17 cellular contexts compared by ENCODE assay signal in the genomic region with DNA sequence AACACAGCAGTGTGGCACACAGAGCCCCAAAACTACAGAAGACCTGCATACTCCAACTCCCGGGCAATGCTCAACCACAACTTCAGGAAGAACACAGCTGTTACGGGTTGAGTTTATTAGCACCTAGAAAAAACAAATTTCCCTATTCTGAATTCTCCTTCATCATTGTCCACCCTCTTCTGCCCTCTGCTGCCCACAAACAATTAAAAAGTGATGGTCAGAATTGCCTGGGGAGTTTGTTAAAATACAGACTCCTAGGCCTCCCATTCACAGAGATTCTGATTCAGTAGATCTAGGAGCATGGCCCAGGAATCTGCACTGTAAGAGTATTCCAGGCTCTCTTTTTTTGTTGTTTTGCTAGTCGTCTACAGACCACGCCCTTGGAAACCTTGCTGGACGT.
DNase-seq lines count a peak whose midpoint lies in the region; ATAC-seq and TF ChIP-seq lines count a peak whose summit lies in the region.
"Had no signal": no experiment of that assay in that cellular context is flagged by ENCODE, and none has a peak within 500 bp of the region (broad histone marks: within the 10 kb centered on the region; RNA-seq: fewer than 3 reads in every experiment).

No MANE protein-coding gene starts in this region.

- H3K9ac ChIP-seq in GM23248: no peak overlapping the region
- no peak overlapping the region for H3K9ac ChIP-seq in liver (ENCODE audit: low read depth in 1 of 2, low read length in 2 of 2)

- H3K4me3 ChIP-seq in GM23248 (no peak overlapping the region), choroid plexus epithelial cell (ENCODE audit: low read depth, low read length) (no peak overlapping the region), liver (ENCODE audit: low read depth in 1 of 3, low read length in 3 of 3) (no peak overlapping the region), ovary (no peak overlapping the region)

- TF ChIP-seq EP300 in ovary (IDR thresholded peaks at IDR 0.05): no peak

- peak; percentile 70 to 73 for TF ChIP-seq RAD21 in liver (IDR thresholded peaks at IDR 0.05)

- H3K9me3 ChIP-seq in GM23248 (ENCODE audit: low read depth): no peaks in the 10 kb centered on the region
- H3K9me3 ChIP-seq in liver (ENCODE audit: control insufficient read depth in 4 of 4, low read length in 3 of 4): no peaks in the 10 kb centered on the region
- H3K9me3 ChIP-seq in ovary: no peaks in the 10 kb centered on the region

- no peak overlapping the region for H2AFZ ChIP-seq in GM23248

- H3K4me1 ChIP-seq in GM23248 (ENCODE audit: insufficient read depth) (no peaks in the 10 kb centered on the region), liver (ENCODE audit: control insufficient read depth in 4 of 4, insufficient read depth in 4 of 4, low read length in 3 of 4) (peaks cover 0 to 16% (median 12%) of the 10 kb centered on the region in 4 donors), ovary (ENCODE audit: insufficient read depth) (no peaks in the 10 kb centered on the region)

- no peaks in the 10 kb centered on the region for H3K4me1 Mint-ChIP-seq in stimulated activated effector memory CD8-positive, alpha-beta T cell treated with anti-CD3 and anti-CD28 coated beads, Interleukin-12 subunit alpha, Interleukin-12 subunit beta, amount 100 ng/mL, for 72 hours
- H3K4me1 Mint-ChIP-seq: activated CD4-positive, alpha-beta T cell treated with anti-CD3 and anti-CD28 coated beads, Interleukin-2, amount 10 ng/mL, durations not matched to agents 7 days and 5 days; mesothelial cell of epicardium; stimulated activated memory B cell treated with anti-CD40 and anti-IgM and Interleukin-4, amounts not matched to agents 10 μg/mL and 1 μg/mL and 100 μg/mL, for 72 hours had no signal

- TF ChIP-seq CTCF in LNCAP (IDR thresholded peaks at IDR 0.05): peak; percentile 52
- TF ChIP-seq CTCF in choroid plexus epithelial cell (conservative IDR thresholded peaks at IDR 0.05; ENCODE audit: low read depth, low read length): peak; percentile 45
- peak; percentile 26 for TF ChIP-seq CTCF in liver (IDR thresholded peaks at IDR 0.05; ENCODE audit: low read depth, low read length, missing input control)
- TF ChIP-seq CTCF in ovary (IDR thresholded peaks at IDR 0.05): no peak

- in situ Hi-C loops in GM23248 (cut with MboI): no loop called here

- no peaks in the 10 kb centered on the region for H3K9me3 Mint-ChIP-seq in stimulated activated effector memory CD8-positive, alpha-beta T cell treated with anti-CD3 and anti-CD28 coated beads, Interleukin-12 subunit alpha, Interleukin-12 subunit beta, amount 100 ng/mL, for 72 hours
- H3K9me3 Mint-ChIP-seq: stimulated activated memory B cell treated with anti-CD40 and anti-IgM and Interleukin-4, amounts not matched to agents 10 μg/mL and 1 μg/mL and 100 μg/mL, for 72 hours had no signal

- H3K36me3 ChIP-seq in GM23248 (ENCODE audit: low read depth) (no peaks in the 10 kb centered on the region), liver (ENCODE audit: control insufficient read depth in 4 of 4, insufficient read depth in 3 of 4, low read depth in 1 of 4, low read length in 3 of 4) (no peaks in the 10 kb centered on the region), ovary (no peaks in the 10 kb centered on the region)

- H3K79me2 ChIP-seq in GM23248 (ENCODE audit: insufficient read depth): no peaks in the 10 kb centered on the region

- H3F3A ChIP-seq in GM23248 (ENCODE audit: insufficient read depth): no peaks in the 10 kb centered on the region

- no peaks in the 10 kb centered on the region for H4K20me1 ChIP-seq in GM23248 (ENCODE audit: insufficient read depth)

- no peaks in the 10 kb centered on the region for H3K36me3 Mint-ChIP-seq in stimulated activated effector memory CD8-positive, alpha-beta T cell treated with anti-CD3 and anti-CD28 coated beads, Interleukin-12 subunit alpha, Interleukin-12 subunit beta, amount 100 ng/mL, for 72 hours
- H3K36me3 Mint-ChIP-seq: mesothelial cell of epicardium; stimulated activated memory B cell treated with anti-CD40 and anti-IgM and Interleukin-4, amounts not matched to agents 10 μg/mL and 1 μg/mL and 100 μg/mL, for 72 hours had no signal

- intact Hi-C loops in ovary (cut with DNase I): no loop called here

- DNase-seq in GM23248 (peak; percentile 25), choroid plexus epithelial cell (ENCODE audit: low read depth) (peak; percentile 33), ovary (no peak), Kasumi-1 (lab: John Stamatoyannopoulos, UW) (no peak)
- no peak for DNase-seq in stimulated activated effector memory CD8-positive, alpha-beta T cell treated with anti-CD3 and anti-CD28 coated beads, Interleukin-12 subunit alpha, Interleukin-12 subunit beta, amount 100 ng/mL, for 72 hours (ENCODE audit: low spot score in 2 of 2)
- DNase-seq: activated CD4-positive, alpha-beta T cell treated with anti-CD3 and anti-CD28 coated beads, Interleukin-2, amount 10 ng/mL, durations not matched to agents 7 days and 5 days; activated T-cell treated with anti-CD3 and anti-CD28 coated beads, Interleukin-2, amount 50 U/mL, for 4 hours; erythroblast; GOT3; NCI-H187 treated with DMSO at 0.1 percent for 48 hours; NCI-H69; T-helper 9 cell had no signal

- no peak for ATAC-seq in HG03039 (IDR thresholded peaks at IDR 0.05; ENCODE audit: unreplicated experiment)
- no peak for ATAC-seq in stimulated activated effector memory CD8-positive, alpha-beta T cell treated with anti-CD3 and anti-CD28 coated beads, Interleukin-12 subunit alpha, Interleukin-12 subunit beta, amount 100 ng/mL, for 72 hours
- ATAC-seq: activated T-cell treated with anti-CD3 and anti-CD28 coated beads, Interleukin-2, amount 50 U/mL, for 4 hours; stimulated activated memory B cell treated with anti-CD40 and anti-IgM and Interleukin-4, amounts not matched to agents 10 μg/mL and 1 μg/mL and 100 μg/mL, for 72 hours had no signal

- H3K4me3 Mint-ChIP-seq in stimulated activated effector memory CD8-positive, alpha-beta T cell treated with anti-CD3 and anti-CD28 coated beads, Interleukin-12 subunit alpha, Interleukin-12 subunit beta, amount 100 ng/mL, for 72 hours: no peak overlapping the region
- H3K4me3 Mint-ChIP-seq: activated CD4-positive, alpha-beta T cell treated with anti-CD3 and anti-CD28 coated beads, Interleukin-2, amount 10 ng/mL, durations not matched to agents 7 days and 5 days; activated T-cell treated with anti-CD3 and anti-CD28 coated beads, Interleukin-2, amount 50 U/mL, for 4 hours; mesothelial cell of epicardium; stimulated activated memory B cell treated with anti-CD40 and anti-IgM and Interleukin-4, amounts not matched to agents 10 μg/mL and 1 μg/mL and 100 μg/mL, for 72 hours had no signal

- no peak overlapping the region for H3K27ac Mint-ChIP-seq in stimulated activated effector memory CD8-positive, alpha-beta T cell treated with anti-CD3 and anti-CD28 coated beads, Interleukin-12 subunit alpha, Interleukin-12 subunit beta, amount 100 ng/mL, for 72 hours
- H3K27ac Mint-ChIP-seq: activated CD4-positive, alpha-beta T cell treated with anti-CD3 and anti-CD28 coated beads, Interleukin-2, amount 10 ng/mL, durations not matched to agents 7 days and 5 days; mesothelial cell of epicardium; stimulated activated memory B cell treated with anti-CD40 and anti-IgM and Interleukin-4, amounts not matched to agents 10 μg/mL and 1 μg/mL and 100 μg/mL, for 72 hours had no signal

- H3K27me3 ChIP-seq in GM23248 (replicated peaks; ENCODE audit: insufficient read depth): no peaks in the 10 kb centered on the region
- H3K27me3 ChIP-seq in liver (ENCODE audit: control insufficient read depth in 4 of 4, insufficient read depth in 4 of 4, low read length in 3 of 4): no peaks in the 10 kb centered on the region
- no peaks in the 10 kb centered on the region for H3K27me3 ChIP-seq in ovary

- 58 to 65% methylated on average over 5 of the region's 5 CpGs for WGBS in GM23248 (ENCODE audit: low coverage in 1 of 2, low lambda C conversion rate in 2 of 2, missing lambda C conversion rate in 2 of 2), 2 experiments
- 79% methylated on average over 5 of the region's 5 CpGs for WGBS in liver
- 40 to 55% (median 43%) methylated on average over 5 of the region's 5 CpGs for WGBS in ovary, 3 donors

- no peak for TF ChIP-seq POLR2A in ovary (IDR thresholded peaks at IDR 0.05)

- H3K4me2 ChIP-seq in GM23248 (ENCODE audit: unreplicated experiment): no peak overlapping the region

- no peaks in the 10 kb centered on the region for H3K9me2 ChIP-seq in GM23248 (ENCODE audit: insufficient read depth)

- H3K27ac ChIP-seq in GM23248: no peak overlapping the region
- no peak overlapping the region for H3K27ac ChIP-seq in liver (ENCODE audit: low read depth in 1 of 2, low read length in 2 of 2)
- H3K27ac ChIP-seq in ovary: no peak overlapping the region

TF ChIP-seq in liver, 16 proteins besides CTCF, POLR2A, EP300 and RAD21 (continues in another document):
- TF ChIP-seq YY1 (IDR thresholded peaks at IDR 0.05): no peak
- no peak for TF ChIP-seq TAF1 (conservative IDR thresholded peaks at IDR 0.05)
- TF ChIP-seq RXRA (IDR thresholded peaks at IDR 0.05): no peak
- no peak for TF ChIP-seq JUND (IDR thresholded peaks at IDR 0.05)
- TF ChIP-seq, protein P1, sequence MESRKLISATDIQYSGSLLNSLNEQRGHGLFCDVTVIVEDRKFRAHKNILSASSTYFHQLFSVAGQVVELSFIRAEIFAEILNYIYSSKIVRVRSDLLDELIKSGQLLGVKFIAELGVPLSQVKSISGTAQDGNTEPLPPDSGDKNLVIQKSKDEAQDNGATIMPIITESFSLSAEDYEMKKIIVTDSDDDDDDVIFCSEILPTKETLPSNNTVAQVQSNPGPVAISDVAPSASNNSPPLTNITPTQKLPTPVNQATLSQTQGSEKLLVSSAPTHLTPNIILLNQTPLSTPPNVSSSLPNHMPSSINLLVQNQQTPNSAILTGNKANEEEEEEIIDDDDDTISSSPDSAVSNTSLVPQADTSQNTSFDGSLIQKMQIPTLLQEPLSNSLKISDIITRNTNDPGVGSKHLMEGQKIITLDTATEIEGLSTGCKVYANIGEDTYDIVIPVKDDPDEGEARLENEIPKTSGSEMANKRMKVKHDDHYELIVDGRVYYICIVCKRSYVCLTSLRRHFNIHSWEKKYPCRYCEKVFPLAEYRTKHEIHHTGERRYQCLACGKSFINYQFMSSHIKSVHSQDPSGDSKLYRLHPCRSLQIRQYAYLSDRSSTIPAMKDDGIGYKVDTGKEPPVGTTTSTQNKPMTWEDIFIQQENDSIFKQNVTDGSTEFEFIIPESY (IDR thresholded peaks at IDR 0.05): no peak
- no peak for TF ChIP-seq FOXA1 (IDR thresholded peaks at IDR 0.05)
- TF ChIP-seq FOXA2 (IDR thresholded peaks at IDR 0.05): no peak
- TF ChIP-seq GABPA (IDR thresholded peaks at IDR 0.05 in 1 of 2, conservative IDR thresholded peaks at IDR 0.05 in 1 of 2): no peak
- TF ChIP-seq HNF4G (IDR thresholded peaks at IDR 0.05): no peak
- TF ChIP-seq, protein P2, sequence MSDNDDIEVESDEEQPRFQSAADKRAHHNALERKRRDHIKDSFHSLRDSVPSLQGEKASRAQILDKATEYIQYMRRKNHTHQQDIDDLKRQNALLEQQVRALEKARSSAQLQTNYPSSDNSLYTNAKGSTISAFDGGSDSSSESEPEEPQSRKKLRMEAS (IDR thresholded peaks at IDR 0.05): no peak

Comparison
In these comparisons a context has a peak if more than half of its experiments do, and no peak if none do; other contexts are left out.
1. DNase-seq: peak in GM23248 (single experiment) and choroid plexus epithelial cell (single experiment); none in ovary (0 of 5), Kasumi-1 (0 of 2) and stimulated activated effector memory CD8-positive, alpha-beta T cell treated with anti-CD3 and anti-CD28 coated beads, Interleukin-12 subunit alpha, Interleukin-12 subunit beta, amount 100 ng/mL, for 72 hours (0 of 2).
2. CTCF ChIP-seq: peak in LNCAP (single experiment), choroid plexus epithelial cell (single experiment) and liver (single experiment); none in ovary (0 of 3).